ENCODE assay signal across 14 cellular contexts in the genomic region with DNA sequence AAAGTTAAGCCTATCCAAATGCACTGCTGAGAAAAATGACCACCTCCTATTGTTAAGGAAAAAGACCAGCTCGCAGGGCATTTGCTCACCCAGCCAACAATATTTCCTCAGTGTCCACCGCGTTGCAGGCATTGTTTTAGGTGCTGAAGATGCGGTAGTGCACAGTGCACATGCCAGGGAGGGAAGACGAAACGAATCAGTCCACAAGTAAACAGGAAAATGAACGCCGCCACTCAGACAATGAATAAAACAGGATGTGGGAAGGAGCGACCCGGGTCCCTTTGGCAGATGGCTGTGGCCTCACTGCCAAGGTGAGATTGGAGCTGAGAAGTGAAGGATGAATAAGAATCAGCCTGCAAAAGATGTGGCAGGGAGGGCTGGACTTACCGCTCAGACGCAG.
DNase-seq lines count a peak whose midpoint lies in the region; ATAC-seq, FAIRE-seq and TF ChIP-seq lines count a peak whose summit lies in the region.
"Had no signal": no experiment of that assay in that cellular context is flagged by ENCODE, and none has a peak within 500 bp of the region (broad histone marks: within the 10 kb centered on the region; RNA-seq: fewer than 3 reads in every experiment).

No MANE protein-coding gene starts in this region.

- H3K4me3 ChIP-seq in left ventricle myocardium inferior: no peak overlapping the region
- H3K4me3 ChIP-seq in endothelial cell of umbilical vein (replicated peaks in 1 of 3; ENCODE audit: insufficient read depth in 1 of 3, low read depth in 1 of 3, low read length in 3 of 3): no peak overlapping the region
- H3K4me3 ChIP-seq in coronary artery: no peak overlapping the region

- no peak overlapping the region for H2AFZ ChIP-seq in endothelial cell of umbilical vein (ENCODE audit: low read depth, low read length)

- H3K9ac ChIP-seq in endothelial cell of umbilical vein (replicated peaks; ENCODE audit: extremely low read depth, insufficient read depth, low read length): no peak overlapping the region

- peak overlapping the region; percentile 19 for H3K4me2 ChIP-seq in endothelial cell of umbilical vein (ENCODE audit: insufficient read depth, low read length)

- H3K36me3 ChIP-seq in left ventricle myocardium inferior (no peaks in the 10 kb centered on the region), endothelial cell of umbilical vein (ENCODE audit: control insufficient read depth in 2 of 2, extremely low read depth in 1 of 2, insufficient read depth in 2 of 2, low read length in 2 of 2) (no peaks in the 10 kb centered on the region)

- no peak for ATAC-seq in HG03457 (IDR thresholded peaks at IDR 0.05; ENCODE audit: unreplicated experiment)
- ATAC-seq: CD8-positive, alpha-beta T cell had no signal

- TF ChIP-seq POLR2A in endothelial cell of umbilical vein (IDR thresholded peaks at IDR 0.05; ENCODE audit: low read depth, low read length): no peak

- POLR2A ChIA-PET in endothelial cell of umbilical vein (lab: Charles Lee): no interaction called here

- CTCF ChIA-PET in endothelial cell of umbilical vein (lab: Charles Lee): interaction anchor here (0.7 to 1.2 kb wide), 4 partner anchors 9 to 251 kb away, joined by 3 to 4 read pairs (median 3); no protein-coding TSS in a partner anchor

- BruUV-seq in endothelial cell of umbilical vein (replicated peaks; lab: Mats Ljungman, UMichigan): no TSS peak

- dilution Hi-C loops in endothelial cell of umbilical vein (cut with MboI; ENCODE audit: extremely low pct_ligation_motif_present, low sequenced_read_pairs): no loop called here

- intact Hi-C loops in cardiac septum (cut with DNase I): no loop called here
- intact Hi-C loops in left ventricle myocardium inferior (cut with micrococcal nuclease): no loop called here
- intact Hi-C loops in endothelial cell of umbilical vein (cut with micrococcal nuclease): no loop called here

- peak; percentile 88 for FAIRE-seq in endothelial cell of umbilical vein (lab: Jason Lieb, UNC)
- FAIRE-seq: D721Med, H1 had no signal

- H3K9me3 ChIP-seq in left ventricle myocardium inferior (replicated peaks) (no peaks in the 10 kb centered on the region), endothelial cell of umbilical vein (replicated peaks; ENCODE audit: control insufficient read depth, insufficient read depth, low read length) (no peaks in the 10 kb centered on the region)

- H3K27ac ChIP-seq in left ventricle myocardium inferior (replicated peaks) (no peak overlapping the region), endothelial cell of umbilical vein (ENCODE audit: insufficient read depth, low read depth, low read length) (peak overlapping the region; percentile 22), coronary artery (no peak overlapping the region)

- no peaks in the 10 kb centered on the region for H3K79me2 ChIP-seq in endothelial cell of umbilical vein (ENCODE audit: control insufficient read depth, insufficient read depth, low read length)

- H3K4me1 ChIP-seq in left ventricle myocardium inferior (peaks cover 3% of the 10 kb centered on the region), endothelial cell of umbilical vein (ENCODE audit: control insufficient read depth, extremely low read depth, insufficient read depth, low read length) (peaks cover 45% of the 10 kb centered on the region)

- TF ChIP-seq CTCF in left ventricle myocardium inferior (IDR thresholded peaks at IDR 0.05; ENCODE audit: borderline replicate concordance): no peak
- no peak for TF ChIP-seq CTCF in endothelial cell of umbilical vein (IDR thresholded peaks at IDR 0.05; ENCODE audit: extremely low read depth in 1 of 2, insufficient read depth in 1 of 2, low read depth in 1 of 2, low read length in 2 of 2)
- no peak for TF ChIP-seq CTCF in coronary artery (IDR thresholded peaks at IDR 0.05)

- no peaks in the 10 kb centered on the region for H4K20me1 ChIP-seq in endothelial cell of umbilical vein (replicated peaks; ENCODE audit: control insufficient read depth, extremely low read depth, insufficient read depth, low read length)

- peaks cover 56% of the 10 kb centered on the region for H3K27me3 ChIP-seq in left ventricle myocardium inferior (ENCODE audit: low read depth)
- no peaks in the 10 kb centered on the region for H3K27me3 ChIP-seq in endothelial cell of umbilical vein (ENCODE audit: control insufficient read depth in 2 of 2, insufficient read depth in 2 of 2, low read length in 2 of 2)

- H3K9me1 ChIP-seq in endothelial cell of umbilical vein (replicated peaks; ENCODE audit: control insufficient read depth, extremely low read depth, insufficient read depth, low read length): no peaks in the 10 kb centered on the region

- peak; percentile 53 for DNase-seq in cardiac septum (ENCODE audit: low spot score)
- DNase-seq in left ventricle myocardium inferior: no peak
- peak; percentile 67 for DNase-seq in endothelial cell of umbilical vein (ENCODE audit: low read depth, low spot score)
- no peak for DNase-seq in HPDE6-E6E7 (ENCODE audit: extremely low spot score)
- DNase-seq in coronary artery (ENCODE audit: low spot score): no peak
- DNase-seq in cerebellar nuclear complex (lab: John Stamatoyannopoulos, UW): no peak
- DNase-seq: CD8-positive, alpha-beta T cell; NCI-H1694; NCI-H446; T-helper 1 cell had no signal

TF ChIP-seq in PFSK-1, 5 proteins besides CTCF, POLR2A, EP300 and RAD21:
- TF ChIP-seq, protein P1, sequence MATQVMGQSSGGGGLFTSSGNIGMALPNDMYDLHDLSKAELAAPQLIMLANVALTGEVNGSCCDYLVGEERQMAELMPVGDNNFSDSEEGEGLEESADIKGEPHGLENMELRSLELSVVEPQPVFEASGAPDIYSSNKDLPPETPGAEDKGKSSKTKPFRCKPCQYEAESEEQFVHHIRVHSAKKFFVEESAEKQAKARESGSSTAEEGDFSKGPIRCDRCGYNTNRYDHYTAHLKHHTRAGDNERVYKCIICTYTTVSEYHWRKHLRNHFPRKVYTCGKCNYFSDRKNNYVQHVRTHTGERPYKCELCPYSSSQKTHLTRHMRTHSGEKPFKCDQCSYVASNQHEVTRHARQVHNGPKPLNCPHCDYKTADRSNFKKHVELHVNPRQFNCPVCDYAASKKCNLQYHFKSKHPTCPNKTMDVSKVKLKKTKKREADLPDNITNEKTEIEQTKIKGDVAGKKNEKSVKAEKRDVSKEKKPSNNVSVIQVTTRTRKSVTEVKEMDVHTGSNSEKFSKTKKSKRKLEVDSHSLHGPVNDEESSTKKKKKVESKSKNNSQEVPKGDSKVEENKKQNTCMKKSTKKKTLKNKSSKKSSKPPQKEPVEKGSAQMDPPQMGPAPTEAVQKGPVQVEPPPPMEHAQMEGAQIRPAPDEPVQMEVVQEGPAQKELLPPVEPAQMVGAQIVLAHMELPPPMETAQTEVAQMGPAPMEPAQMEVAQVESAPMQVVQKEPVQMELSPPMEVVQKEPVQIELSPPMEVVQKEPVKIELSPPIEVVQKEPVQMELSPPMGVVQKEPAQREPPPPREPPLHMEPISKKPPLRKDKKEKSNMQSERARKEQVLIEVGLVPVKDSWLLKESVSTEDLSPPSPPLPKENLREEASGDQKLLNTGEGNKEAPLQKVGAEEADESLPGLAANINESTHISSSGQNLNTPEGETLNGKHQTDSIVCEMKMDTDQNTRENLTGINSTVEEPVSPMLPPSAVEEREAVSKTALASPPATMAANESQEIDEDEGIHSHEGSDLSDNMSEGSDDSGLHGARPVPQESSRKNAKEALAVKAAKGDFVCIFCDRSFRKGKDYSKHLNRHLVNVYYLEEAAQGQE (IDR thresholded peaks at IDR 0.05; ENCODE audit: insufficient read depth in 1 of 2, low read depth in 2 of 2, low read length in 2 of 2): no peak
- no peak for TF ChIP-seq POLR2AphosphoS5 (IDR thresholded peaks at IDR 0.05; ENCODE audit: low read depth, low read length)
- TF ChIP-seq FOXP2 (optimal IDR thresholded peaks at IDR 0.05; ENCODE audit: borderline replicate concordance, extremely low read depth, extremely low read length, insufficient read depth): peak; percentile 23
- TF ChIP-seq TAF1 (IDR thresholded peaks at IDR 0.05; ENCODE audit: borderline replicate concordance, insufficient read depth, low read length): no peak
- TF ChIP-seq SIN3A (IDR thresholded peaks at IDR 0.05; ENCODE audit: borderline replicate concordance, insufficient read depth, low read length): no peak
TF ChIP-seq in PFSK-1: peak in this region for 1.

TF ChIP-seq in endothelial cell of umbilical vein, 7 proteins besides CTCF, POLR2A, EP300 and RAD21:
- TF ChIP-seq, protein P2, sequence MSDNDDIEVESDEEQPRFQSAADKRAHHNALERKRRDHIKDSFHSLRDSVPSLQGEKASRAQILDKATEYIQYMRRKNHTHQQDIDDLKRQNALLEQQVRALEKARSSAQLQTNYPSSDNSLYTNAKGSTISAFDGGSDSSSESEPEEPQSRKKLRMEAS (IDR thresholded peaks at IDR 0.05; ENCODE audit: insufficient read depth, insufficient read length): no peak
TF ChIP-seq in endothelial cell of umbilical vein: peak in this region for 0.

Comparison
In these comparisons a context has a peak if more than half of its experiments do, and no peak if none do; other contexts are left out.
1. DNase-seq: peak in cardiac septum (single experiment) and endothelial cell of umbilical vein (single experiment); none in left ventricle myocardium inferior (single experiment), HPDE6-E6E7 (single experiment), coronary artery (single experiment) and cerebellar nuclear complex (0 of 2).